1 cellular context compared by ENCODE assay signal in the genomic region with DNA sequence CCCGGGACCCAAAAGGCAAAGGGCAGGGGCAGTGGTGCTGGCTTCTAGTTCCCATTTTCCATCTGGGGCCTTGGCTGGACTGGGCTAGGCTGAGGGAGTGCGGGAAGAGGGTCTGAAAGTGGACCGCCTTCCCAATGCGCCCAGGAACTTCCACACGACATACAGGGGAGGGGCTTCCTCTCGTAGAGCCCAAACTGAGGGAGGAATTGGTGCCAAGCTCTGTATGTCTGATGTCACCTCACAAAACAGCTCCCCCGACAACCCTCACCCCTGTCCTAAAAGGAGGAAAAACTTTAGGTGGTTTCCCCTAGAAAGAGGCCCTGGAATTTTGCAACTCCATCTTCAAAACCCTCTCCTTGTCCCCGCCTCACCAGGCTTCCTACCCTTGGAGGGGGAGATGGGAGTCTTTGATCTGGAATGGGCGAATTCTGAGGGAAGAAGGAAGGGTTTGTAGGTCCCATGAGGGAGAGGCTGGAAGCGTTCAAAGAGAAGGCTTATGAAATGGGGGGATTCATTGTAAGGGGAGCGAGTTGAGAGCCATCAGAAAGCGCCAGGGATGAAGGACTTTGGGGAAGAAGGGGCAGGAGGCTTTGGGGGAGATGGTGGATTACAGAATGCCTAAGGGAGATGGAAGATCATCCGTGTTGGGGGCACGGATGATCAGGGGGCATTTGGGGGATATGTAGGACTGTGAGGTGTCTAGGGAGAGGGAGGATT.
TF ChIP-seq lines count a peak whose summit lies in the region.

No MANE protein-coding gene starts in this region.

TF ChIP-seq in H1, 55 proteins besides CTCF, POLR2A, EP300 and RAD21:
- TF ChIP-seq SAP30 (IDR thresholded peaks at IDR 0.05; ENCODE audit: insufficient read depth, insufficient replicate concordance, low read length) (peak; percentile 37), KDM5A (IDR thresholded peaks at IDR 0.05; ENCODE audit: low read length) (no peak)
